ENCODE assay signal across 14 cellular contexts in the genomic region with DNA sequence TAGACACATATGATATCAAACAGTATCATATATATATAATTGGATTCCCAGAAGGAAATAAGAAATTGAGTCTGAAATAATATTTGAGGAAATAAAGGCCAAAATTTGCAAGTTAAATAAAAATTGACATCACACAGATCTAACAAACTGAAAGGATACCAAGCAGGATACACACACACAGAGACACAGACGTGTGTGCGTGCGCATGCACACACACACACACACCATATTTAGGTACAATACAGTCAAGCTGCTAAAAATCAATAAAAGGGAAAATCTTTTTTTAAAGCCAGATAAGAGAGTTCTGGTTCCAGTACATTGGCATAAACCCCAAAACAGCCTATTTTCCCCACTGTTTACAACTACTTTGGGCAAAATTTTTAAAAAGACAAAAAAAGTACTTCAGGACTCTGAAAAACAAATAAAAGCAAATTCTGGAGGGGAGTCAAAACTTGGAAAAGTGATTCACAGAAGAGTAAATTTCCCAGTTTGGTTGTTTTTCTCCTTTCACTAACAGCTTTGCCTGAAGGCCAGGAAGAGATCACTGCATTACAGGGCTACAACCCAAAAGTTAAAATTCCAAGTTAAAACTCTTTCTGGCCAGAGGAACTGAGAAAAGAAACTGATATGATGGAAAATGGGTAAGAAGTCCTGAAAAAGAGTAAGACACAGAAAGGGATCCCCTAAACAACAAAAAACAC. TPM values are rescaled to one million over a fixed set of nuclear protein-coding genes. Genes with fewer than 3 reads are reported as not detected.
DNase-seq lines count a peak whose midpoint lies in the region; ATAC-seq, FAIRE-seq and TF ChIP-seq lines count a peak whose summit lies in the region.
"Had no signal": no experiment of that assay in that cellular context is flagged by ENCODE, and none has a peak within 500 bp of the region (broad histone marks: within the 10 kb centered on the region; RNA-seq: fewer than 3 reads in every experiment).

No MANE protein-coding gene starts in this region.

- no peak for TF ChIP-seq POLR2A in GM12891 (IDR thresholded peaks at IDR 0.05; ENCODE audit: low read depth, low read length)

- no peaks in the 10 kb centered on the region for H3K36me3 ChIP-seq in osteoblast (ENCODE audit: insufficient read depth, low read length)
- H3K36me3 ChIP-seq: colonic mucosa had no signal

- H3K36me3 Mint-ChIP-seq in IgD-negative memory B cell = peaks cover 2% of the 10 kb centered on the region

- H3K9me3 Mint-ChIP-seq in IgD-negative memory B cell = no peaks in the 10 kb centered on the region

- peaks cover 36% of the 10 kb centered on the region for H4K20me1 ChIP-seq in osteoblast (ENCODE audit: insufficient read depth, low read length)

- ATAC-seq in sciatic nerve (peak; percentile 68), GM19452 (IDR thresholded peaks at IDR 0.05; ENCODE audit: unreplicated experiment) (no peak)

- intact Hi-C loops in sciatic nerve (cut with DNase I) = no loop called here

- H3K27ac ChIP-seq in osteoblast (ENCODE audit: low read depth, low read length) = no peak overlapping the region
- H3K27ac ChIP-seq: colonic mucosa had no signal

- DNase-seq in GM12891 (ENCODE audit: insufficient read length, low spot score) (no peak), dermis microvascular lymphatic vessel endothelial cell (ENCODE audit: low read depth in 2 of 2) (peak; percentile 58 to 68), sciatic nerve (ENCODE audit: low spot score) (no peak), GF-D8 (lab: John Stamatoyannopoulos, UW) (no peak), osteoblast (ENCODE audit: insufficient read length, low spot score, missing footprints) (no peak)
- DNase-seq: activated CD4-positive, alpha-beta T cell treated with anti-CD3 and anti-CD28 coated beads, Interleukin-2, amount 50 U/mL, for 1 hour; activated naive CD4-positive, alpha-beta T cell treated with Interleukin-2 at 50 U/mL for 16 hours; colonic mucosa; foreskin melanocyte; HCEC 1CT; NCI-H2029 treated with DMSO at 0.1 percent for 48 hours; SW 1271 had no signal

- TF ChIP-seq CTCF in osteoblast (IDR thresholded peaks at IDR 0.05; ENCODE audit: extremely low read depth, low read depth, low read length) = no peak

- H3K4me3 ChIP-seq in osteoblast (ENCODE audit: insufficient read depth, low read length) = no peak overlapping the region
- H3K4me3 ChIP-seq: colonic mucosa had no signal

- peak overlapping the region in 2 of 4 donors; percentile 13 to 65 for H3K4me3 Mint-ChIP-seq in IgD-negative memory B cell

- no peak overlapping the region for H2AFZ ChIP-seq in osteoblast (ENCODE audit: low read length)

- H3K4me1 Mint-ChIP-seq in IgD-negative memory B cell = peaks cover 71 to 82% (median 80%) of the 10 kb centered on the region in 3 donors

- H3K4me2 ChIP-seq in osteoblast (ENCODE audit: insufficient read depth, low read length) = no peak overlapping the region

- no peaks in the 10 kb centered on the region for H3K9me3 ChIP-seq in osteoblast (ENCODE audit: low read depth, low read length)
- H3K9me3 ChIP-seq: colonic mucosa had no signal

- peaks cover 13% of the 10 kb centered on the region for H3K4me1 ChIP-seq in osteoblast (ENCODE audit: insufficient read depth, low read length)

- H3K27ac Mint-ChIP-seq in IgD-negative memory B cell = peak overlapping the region; percentile 19 to 71 (median 21)

- no peak for FAIRE-seq in GM12891 (lab: Jason Lieb, UNC)

- H3K27me3 ChIP-seq in osteoblast (ENCODE audit: insufficient read depth, low read length) = no peaks in the 10 kb centered on the region
- H3K27me3 ChIP-seq: colonic mucosa had no signal

- H3K79me2 ChIP-seq in osteoblast (ENCODE audit: insufficient read depth, low read length) = peaks cover 94% of the 10 kb centered on the region

- H3K27me3 Mint-ChIP-seq in IgD-negative memory B cell = no peaks in the 10 kb centered on the region

TF ChIP-seq in GM12891, 5 proteins besides CTCF, POLR2A, EP300 and RAD21:
- TF ChIP-seq TAF1 (IDR thresholded peaks at IDR 0.05; ENCODE audit: low read depth, low read length) (no peak), SPI1 (IDR thresholded peaks at IDR 0.05; ENCODE audit: low read depth, low read length) (peak; percentile 31; the same call in 1 of the 2 replicates)

RNA-seq across cellular contexts. Expression of gene MYCBP2, which starts 16.2 kb away (rescaled TPM):
- polyA plus RNA-seq in GM12891 (2012; ENCODE audit: low read depth, missing spikeins) = 77.0 TPM
- polyA plus RNA-seq in IgD-negative memory B cell = 78.2 TPM
- total RNA-seq in dermis microvascular lymphatic vessel endothelial cell (96.2 and 124 TPM in 2 replicates), sciatic nerve (137 TPM), osteoblast (140 and 155 TPM in 2 replicates)

Comparison
In these comparisons a context has a peak if more than half of its experiments do, and no peak if none do; other contexts are left out.
1. DNase-seq: peak in dermis microvascular lymphatic vessel endothelial cell (2 of 2); none in GM12891 (single experiment), sciatic nerve (single experiment), GF-D8 (single experiment) and osteoblast (single experiment).